8 cellular contexts compared by ENCODE assay signal in genomic region chr2:17470855-17471641, GRCh38. TPM values are rescaled to one million over a fixed set of nuclear protein-coding genes. Genes with fewer than 3 reads are reported as not detected.
DNase-seq lines count a peak whose midpoint lies in the region; ATAC-seq, FAIRE-seq and TF ChIP-seq lines count a peak whose summit lies in the region.

No MANE protein-coding gene starts in this region.

- H3K27me3 Mint-ChIP-seq in neural crest cell (ENCODE audit: low read depth) = no peaks in the 10 kb centered on the region

- no peaks in the 10 kb centered on the region for H3K27me3 ChIP-seq in brain microvascular endothelial cell (replicated peaks)

- no peaks in the 10 kb centered on the region for H3K36me3 ChIP-seq in brain microvascular endothelial cell (replicated peaks)

- no peak overlapping the region for H3K4me3 Mint-ChIP-seq in neural crest cell

- in situ Hi-C loops in brain microvascular endothelial cell (cut with HindIII; ENCODE audit: low pct_ligation_motif_present, low sequenced_read_pairs) = no loop called here

- TF ChIP-seq CTCF in GM10266 (IDR thresholded peaks at IDR 0.05; ENCODE audit: control insufficient read depth, insufficient read depth, low read depth, missing control alignments) (peak; percentile 38), brain microvascular endothelial cell (IDR thresholded peaks at IDR 0.05; ENCODE audit: low read depth, low read length, missing control alignments) (peak; percentile 65), neural crest cell (conservative IDR thresholded peaks at IDR 0.05) (peak; percentile 63)

- DNase-seq in GM10266 (ENCODE audit: extremely low spot score) (peak; percentile 4), NAMALWA (ENCODE audit: low spot score) (peak; percentile 71), brain microvascular endothelial cell (peak; percentile 55), neural crest cell (ENCODE audit: low read depth, low spot score) (no peak), caudate nucleus (lab: John Stamatoyannopoulos, UW) (no peak), GM19239 (ENCODE audit: insufficient read length, low spot score) (no peak)

- no peak for ATAC-seq in GM19397 (IDR thresholded peaks at IDR 0.05; ENCODE audit: unreplicated experiment)
- ATAC-seq in HG03280 (IDR thresholded peaks at IDR 0.05; ENCODE audit: unreplicated experiment) = no peak

- no peak overlapping the region for H3K27ac Mint-ChIP-seq in neural crest cell (ENCODE audit: unreplicated experiment)

- peaks cover 19% of the 10 kb centered on the region for H3K9me3 Mint-ChIP-seq in neural crest cell

- H3K27ac ChIP-seq in brain microvascular endothelial cell (peak overlapping the region; percentile 19), caudate nucleus (ENCODE audit: low read depth, low read length) (no peak overlapping the region)

- no peak for FAIRE-seq in GM19239 (lab: Jason Lieb, UNC)

- H3K4me3 ChIP-seq in brain microvascular endothelial cell (ENCODE audit: low read depth, low read length) = peak overlapping the region; percentile 13

- H3K36me3 Mint-ChIP-seq in neural crest cell (ENCODE audit: low read depth) = peaks cover 8% of the 10 kb centered on the region

- H3K4me1 Mint-ChIP-seq in neural crest cell = no peaks in the 10 kb centered on the region

RNA-seq across cellular contexts. Expression of gene RAD51AP2, which starts 47.2 kb away (rescaled TPM):
- 0.16 and 0.23 TPM in 2 replicates for total RNA-seq in neural crest cell

Comparison
In these comparisons a context has a peak if more than half of its experiments do, and no peak if none do; other contexts are left out.
1. DNase-seq: peak in GM10266 (single experiment), NAMALWA (single experiment) and brain microvascular endothelial cell (single experiment); none in neural crest cell (single experiment), caudate nucleus (0 of 61) and GM19239 (single experiment).
2. Peak in every context shown above with its lines, with median percentiles within 50 percentile points of each other: CTCF ChIP-seq.